In the genomic region with DNA sequence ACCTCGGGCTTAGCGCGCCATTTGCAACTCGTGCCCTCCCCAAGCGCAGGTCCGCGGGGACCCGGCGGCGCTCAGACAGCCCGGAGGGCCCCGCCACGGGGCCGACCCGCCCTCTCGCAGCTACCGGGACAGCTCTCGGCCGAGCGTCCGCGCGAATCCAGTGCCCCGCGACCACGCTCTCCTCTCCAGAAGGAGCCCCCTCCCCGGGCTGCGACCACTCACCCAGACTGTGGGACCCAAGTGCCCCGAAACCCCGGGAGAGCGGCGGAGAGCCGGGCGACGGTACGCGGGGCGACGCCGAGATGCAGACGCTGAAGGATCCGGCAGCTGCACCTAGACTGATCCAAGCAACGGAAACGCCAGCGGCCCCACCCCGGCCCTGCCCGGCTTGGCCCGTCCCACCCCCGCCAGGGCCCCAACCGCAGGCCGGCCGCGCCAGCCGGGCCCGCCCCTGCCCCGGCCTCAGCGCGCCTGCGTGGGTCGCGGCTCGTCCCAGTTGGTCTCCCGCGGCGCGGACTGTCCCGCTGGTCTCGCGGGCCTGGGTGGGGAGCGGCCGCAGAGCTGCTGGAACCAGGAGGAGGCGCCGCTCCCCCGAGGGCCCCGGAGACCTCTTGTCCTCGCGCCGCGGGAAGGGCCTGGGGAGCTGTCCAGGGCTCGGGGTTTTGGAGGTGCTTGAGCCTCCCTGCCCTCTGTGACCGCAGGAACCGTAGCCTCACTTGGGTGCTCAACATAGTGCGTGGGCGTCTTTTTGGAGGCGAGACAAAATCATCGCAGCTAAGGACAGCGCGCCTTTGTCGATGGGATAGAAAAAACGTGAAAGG, we compare ENCODE assay signal across 8 cellular contexts. TPM values are rescaled to one million over a fixed set of nuclear protein-coding genes. Genes with fewer than 3 reads are reported as not detected.
DNase-seq lines count a peak whose midpoint lies in the region; ATAC-seq and TF ChIP-seq lines count a peak whose summit lies in the region.

Gene ANXA5, minus strand, starts transcription at position 340 of the 821 bp plus-strand sequence. CDS start 391 bp downstream, outside the sequence.

- peak within 1 kb of the TSS; percentile 57 for H3K27ac ChIP-seq in effector memory CD4-positive, alpha-beta T cell (ENCODE audit: insufficient read depth, low read length, poor library complexity, severe bottlenecking)

- H3K27me3 Mint-ChIP-seq in activated CD8-positive, alpha-beta T cell treated with anti-CD3 and anti-CD28 coated beads, Interleukin-2, amount 10 ng/mL, durations not matched to agents 7 days and 5 days (ENCODE audit: low read depth) = peaks cover 39% of the 10 kb centered on the region
- peaks cover 3% of the 10 kb centered on the region for H3K27me3 Mint-ChIP-seq in memory B cell

- H3K27me3 ChIP-seq in BE2C = no peaks in the 10 kb centered on the region
- no peaks in the 10 kb centered on the region for H3K27me3 ChIP-seq in effector memory CD4-positive, alpha-beta T cell (replicated peaks; ENCODE audit: control insufficient read depth, insufficient read depth, low read length, poor library complexity, severe bottlenecking)

- H3K36me3 Mint-ChIP-seq in activated CD8-positive, alpha-beta T cell treated with anti-CD3 and anti-CD28 coated beads, Interleukin-2, amount 10 ng/mL, durations not matched to agents 7 days and 5 days (ENCODE audit: low read depth) = peaks cover 14% of the 10 kb centered on the region
- H3K36me3 Mint-ChIP-seq in memory B cell = peaks cover 5% of the 10 kb centered on the region

- peaks cover 35% of the 10 kb centered on the region for H3K4me1 Mint-ChIP-seq in activated CD8-positive, alpha-beta T cell treated with anti-CD3 and anti-CD28 coated beads, Interleukin-2, amount 10 ng/mL, durations not matched to agents 7 days and 5 days (ENCODE audit: low read depth)
- peaks cover 18% of the 10 kb centered on the region for H3K4me1 Mint-ChIP-seq in memory B cell

- peak; percentile 92 for ATAC-seq in GM19023 (IDR thresholded peaks at IDR 0.05; ENCODE audit: unreplicated experiment)
- ATAC-seq in HG03175 (IDR thresholded peaks at IDR 0.05; ENCODE audit: unreplicated experiment) = peak; percentile 90
- ATAC-seq in activated CD8-positive, alpha-beta T cell treated with anti-CD3 and anti-CD28 coated beads, Interleukin-2, amount 10 ng/mL, durations not matched to agents 7 days and 5 days = peak; percentile 96
- peak; percentile 81 for ATAC-seq in memory B cell (ENCODE audit: low read depth)

- CTCF ChIA-PET in activated CD8-positive, alpha-beta T cell treated with anti-CD3 and anti-CD28 coated beads, Interleukin-2, amount 10 ng/mL, durations not matched to agents 7 days and 5 days (lab: Charles Lee) = interaction anchor here (0.6 to 2.2 kb wide), 7 partner anchors 11 to 528 kb away, joined by 3 to 14 read pairs (median 3); no protein-coding TSS in a partner anchor

- H3K4me3 Mint-ChIP-seq in activated CD8-positive, alpha-beta T cell treated with anti-CD3 and anti-CD28 coated beads, Interleukin-2, amount 10 ng/mL, durations not matched to agents 7 days and 5 days = peak within 1 kb of the TSS; percentile 97
- peak within 1 kb of the TSS; percentile 99 for H3K4me3 Mint-ChIP-seq in memory B cell

- H3K9me3 Mint-ChIP-seq in activated CD8-positive, alpha-beta T cell treated with anti-CD3 and anti-CD28 coated beads, Interleukin-2, amount 10 ng/mL, durations not matched to agents 7 days and 5 days (ENCODE audit: insufficient read depth) = no peaks in the 10 kb centered on the region
- no peaks in the 10 kb centered on the region for H3K9me3 Mint-ChIP-seq in memory B cell

- no peaks in the 10 kb centered on the region for H3K4me1 ChIP-seq in BE2C
- H3K4me1 ChIP-seq in effector memory CD4-positive, alpha-beta T cell (ENCODE audit: control insufficient read depth, insufficient read depth, low read length, poor library complexity, severe bottlenecking) = no peaks in the 10 kb centered on the region

- no peaks in the 10 kb centered on the region for H3K36me3 ChIP-seq in BE2C
- H3K36me3 ChIP-seq in effector memory CD4-positive, alpha-beta T cell (ENCODE audit: control insufficient read depth, insufficient read depth, low read length) = no peaks in the 10 kb centered on the region

- POLR2A ChIA-PET in activated CD8-positive, alpha-beta T cell treated with anti-CD3 and anti-CD28 coated beads, Interleukin-2, amount 10 ng/mL, durations not matched to agents 7 days and 5 days (lab: Charles Lee) = interaction anchor here (0.6 to 1.8 kb wide), 5 partner anchors 9 to 127 kb away, joined by 3 to 9 read pairs (median 3); no protein-coding TSS in a partner anchor

- peak within 1 kb of the TSS; percentile 98 for H3K27ac Mint-ChIP-seq in activated CD8-positive, alpha-beta T cell treated with anti-CD3 and anti-CD28 coated beads, Interleukin-2, amount 10 ng/mL, durations not matched to agents 7 days and 5 days
- peak within 1 kb of the TSS; percentile 88 for H3K27ac Mint-ChIP-seq in memory B cell

- H3K9me3 ChIP-seq in BE2C = no peaks in the 10 kb centered on the region
- H3K9me3 ChIP-seq in effector memory CD4-positive, alpha-beta T cell (ENCODE audit: control insufficient read depth, low read length) = no peaks in the 10 kb centered on the region

- H3K4me3 ChIP-seq in BE2C (ENCODE audit: low read depth, low read length) = peak within 1 kb of the TSS; percentile 93
- H3K4me3 ChIP-seq in effector memory CD4-positive, alpha-beta T cell (ENCODE audit: insufficient read depth, low read depth, low read length, poor library complexity, severe bottlenecking) = peak within 1 kb of the TSS; percentile 70

- DNase-seq in BE2C (peak; percentile 91), NCI-H82 treated with DMSO at 0.1 percent for 48 hours (lab: John Stamatoyannopoulos, UW; ENCODE audit: unreplicated experiment) (peak; percentile 40), memory B cell (ENCODE audit: low spot score in 2 of 2) (peak; percentile 53 to 60)
- peak; percentile 84 for DNase-seq in activated CD8-positive, alpha-beta T cell treated with anti-CD3 and anti-CD28 coated beads, Interleukin-2, amount 10 ng/mL, durations not matched to agents 7 days and 5 days
- DNase-seq in effector memory CD4-positive, alpha-beta T cell = peak; percentile 52 to 65 (median 57)
- DNase-seq in stimulated activated CD8-positive, alpha-beta memory T cell treated with anti-CD3 and anti-CD28 coated beads, Interleukin-12 subunit alpha, Interleukin-12 subunit beta, amount 100 ng/mL, for 1 hour (ENCODE audit: low read depth) = peak; percentile 43

- peak; percentile 32 for TF ChIP-seq CTCF in BE2C (IDR thresholded peaks at IDR 0.05; ENCODE audit: low read depth, low read length)

RNA-seq across cellular contexts. Expression of gene ANXA5, which starts in this region (rescaled TPM):
- 58.4 TPM for polyA plus RNA-seq in BE2C (2012; ENCODE audit: insufficient read depth, insufficient read length, low read depth)
- 100 to 1,000 TPM; 145 to 147 TPM for total RNA-seq in activated CD8-positive, alpha-beta T cell treated with anti-CD3 and anti-CD28 coated beads, Interleukin-2, amount 10 ng/mL, durations not matched to agents 7 days and 5 days

Comparison
In these comparisons a context has a peak if more than half of its experiments do, and no peak if none do; other contexts are left out.
1. Peak in every context shown above with its lines: DNase-seq, ATAC-seq, H3K4me3 ChIP-seq and H3K27ac ChIP-seq.
2. DNase-seq: peak in every context shown above with its lines; median percentile 91 in BE2C; 84 in activated CD8-positive, alpha-beta T cell treated with anti-CD3 and anti-CD28 coated beads, Interleukin-2, amount 10 ng/mL, durations not matched to agents 7 days and 5 days; 57 in effector memory CD4-positive, alpha-beta T cell; 56 in memory B cell; 43 in stimulated activated CD8-positive, alpha-beta memory T cell treated with anti-CD3 and anti-CD28 coated beads, Interleukin-12 subunit alpha, Interleukin-12 subunit beta, amount 100 ng/mL, for 1 hour; 40 in NCI-H82 treated with DMSO at 0.1 percent for 48 hours.